In genomic region chr20:36396340-36396739, GRCh38 we compare ENCODE assay signal across 19 cellular contexts.
DNase-seq lines count a peak whose midpoint lies in the region; ATAC-seq, FAIRE-seq and TF ChIP-seq lines count a peak whose summit lies in the region.
"Had no signal": no experiment of that assay in that cellular context is flagged by ENCODE, and none has a peak within 500 bp of the region (broad histone marks: within the 10 kb centered on the region; RNA-seq: fewer than 3 reads in every experiment).

No MANE protein-coding gene starts in this region.

- H3K27ac Mint-ChIP-seq in T-helper 1 cell treated with Interleukin-12 subunit alpha and Interleukin-12 subunit beta and Interleukin-4 antibody, amounts not matched to agents 30 μg/mL and 1 μg/mL, for 36 hours = peak overlapping the region; percentile 4
- H3K27ac Mint-ChIP-seq in glutamatergic neuron (ENCODE audit: unreplicated experiment) = peak overlapping the region; percentile 2
- H3K27ac Mint-ChIP-seq: CD14-positive monocyte; CD8-positive, alpha-beta T cell had no signal

- H3K9ac ChIP-seq in K562 (ENCODE audit: insufficient read depth in 1 of 2, low read depth in 2 of 2, low read length in 2 of 2) = no peak overlapping the region

- H3K36me3 Mint-ChIP-seq in T-helper 1 cell treated with Interleukin-12 subunit alpha and Interleukin-12 subunit beta and Interleukin-4 antibody, amounts not matched to agents 30 μg/mL and 1 μg/mL, for 36 hours (ENCODE audit: low read depth) = no peaks in the 10 kb centered on the region
- H3K36me3 Mint-ChIP-seq in glutamatergic neuron (ENCODE audit: unreplicated experiment) = no peaks in the 10 kb centered on the region
- H3K36me3 Mint-ChIP-seq: CD14-positive monocyte; CD8-positive, alpha-beta T cell had no signal

- H3K27ac ChIP-seq in K562 (ENCODE audit: extremely low read depth, low read depth, low read length) = no peak overlapping the region
- H3K27ac ChIP-seq: 22Rv1 had no signal

- ATAC-seq in K562 (no peak), HG03378 (IDR thresholded peaks at IDR 0.05; ENCODE audit: unreplicated experiment) (no peak)
- ATAC-seq: CD8-positive, alpha-beta T cell had no signal

- no peak for TF ChIP-seq RAD21 in K562 (CRISPR knock-in tag; conservative IDR thresholded peaks at IDR 0.05 in 1 of 2, IDR thresholded peaks at IDR 0.05 in 1 of 2)

- FAIRE-seq in K562 (lab: Jason Lieb, UNC) = peak; percentile 82
- FAIRE-seq in urothelium cell line (lab: Jason Lieb, UNC) = peak; percentile 100
- FAIRE-seq: D721Med, G401.6, GM19239 had no signal

- no TSS peak for BruUV-seq in K562 (replicated peaks; lab: Mats Ljungman, UMichigan)

- peaks cover 0 to 3% of the 10 kb centered on the region in 2 experiments; a peak in 1 of 5 replicates for H3K4me1 ChIP-seq in K562 (replicated peaks in 1 of 2; ENCODE audit: control insufficient read depth in 2 of 2, insufficient read depth in 2 of 2, low read length in 2 of 2)

- intact Hi-C loops in K562 (cut with micrococcal nuclease) = no loop called here

- no peak for TF ChIP-seq POLR2A in K562 (conservative IDR thresholded peaks at IDR 0.05)

- H3K9me3 Mint-ChIP-seq in T-helper 1 cell treated with Interleukin-12 subunit alpha and Interleukin-12 subunit beta and Interleukin-4 antibody, amounts not matched to agents 30 μg/mL and 1 μg/mL, for 36 hours = peaks cover 6% of the 10 kb centered on the region
- peaks cover 5% of the 10 kb centered on the region for H3K9me3 Mint-ChIP-seq in glutamatergic neuron (ENCODE audit: unreplicated experiment)
- H3K9me3 Mint-ChIP-seq: CD8-positive, alpha-beta T cell had no signal

- no peak overlapping the region for H3K4me2 ChIP-seq in K562 (ENCODE audit: insufficient read depth, low read length)

- H3K27me3 Mint-ChIP-seq in T-helper 1 cell treated with Interleukin-12 subunit alpha and Interleukin-12 subunit beta and Interleukin-4 antibody, amounts not matched to agents 30 μg/mL and 1 μg/mL, for 36 hours (ENCODE audit: low read depth) = peaks cover 16% of the 10 kb centered on the region
- H3K27me3 Mint-ChIP-seq in glutamatergic neuron (ENCODE audit: unreplicated experiment) = peaks cover 8% of the 10 kb centered on the region

- no peaks in the 10 kb centered on the region for H3K9me1 ChIP-seq in K562 (ENCODE audit: control insufficient read depth, insufficient read depth, low read length)

- H3K27me3 ChIP-seq in K562 (ENCODE audit: control insufficient read depth in 2 of 2, insufficient read depth in 2 of 2, low read length in 2 of 2) = peaks cover 15 to 51% of the 10 kb centered on the region in 2 experiments; a peak in 4 of 5 replicates

- H3K4me3 ChIP-seq in K562 = no peak overlapping the region

- POLR2A ChIA-PET in K562 (lab: Yijun Ruan, JAX) = no interaction called here

- CTCF ChIA-PET in K562 (lab: Yijun Ruan, JAX; ENCODE audit: low intra/inter-chr PET ratio) = no interaction called here

- no peaks in the 10 kb centered on the region for H3K4me1 Mint-ChIP-seq in T-helper 1 cell treated with Interleukin-12 subunit alpha and Interleukin-12 subunit beta and Interleukin-4 antibody, amounts not matched to agents 30 μg/mL and 1 μg/mL, for 36 hours (ENCODE audit: low read depth)
- H3K4me1 Mint-ChIP-seq in glutamatergic neuron (ENCODE audit: low read depth, unreplicated experiment) = peaks cover 4% of the 10 kb centered on the region
- H3K4me1 Mint-ChIP-seq: CD14-positive monocyte had no signal

- DNase-seq in T-helper 1 cell (no peak), K562 (ENCODE audit: extremely low read depth in 1 of 4, low spot score in 3 of 4) (no peak), glutamatergic neuron (no peak), urothelium cell line (ENCODE audit: low spot score) (no peak), cortex of kidney (lab: John Stamatoyannopoulos, UW) (no peak), MV-4-11 (lab: John Stamatoyannopoulos, UW) (no peak)
- DNase-seq: CD8-positive, alpha-beta T cell; COR-L47; DMS153; DMS79 treated with DMSO at 0.1 percent for 48 hours; EL; HCEC 1CT had no signal

- TF ChIP-seq EP300 in K562 (IDR thresholded peaks at IDR 0.05; ENCODE audit: low read length) = no peak

- H3K79me2 ChIP-seq in K562 (ENCODE audit: control insufficient read depth, insufficient read depth, low read length) = no peaks in the 10 kb centered on the region

- H3K36me3 ChIP-seq in K562 (ENCODE audit: control insufficient read depth, insufficient read depth, low read length) = no peaks in the 10 kb centered on the region

- no peak overlapping the region for H2AFZ ChIP-seq in K562 (ENCODE audit: low read depth, low read length)

- in situ Hi-C loops in K562 (cut with MboI) = no loop called here

- no peak overlapping the region for H3K4me3 Mint-ChIP-seq in T-helper 1 cell treated with Interleukin-12 subunit alpha and Interleukin-12 subunit beta and Interleukin-4 antibody, amounts not matched to agents 30 μg/mL and 1 μg/mL, for 36 hours
- H3K4me3 Mint-ChIP-seq in glutamatergic neuron (ENCODE audit: unreplicated experiment) = no peak overlapping the region
- H3K4me3 Mint-ChIP-seq: CD14-positive monocyte; CD8-positive, alpha-beta T cell had no signal

- TF ChIP-seq CTCF in K562 (IDR thresholded peaks at IDR 0.05 in 2 of 3, conservative IDR thresholded peaks at IDR 0.05 in 1 of 3; ENCODE audit: insufficient read depth in 2 of 3, low read depth in 1 of 3, low read length in 3 of 3) = no peak
- TF ChIP-seq CTCF in glutamatergic neuron (IDR thresholded peaks at IDR 0.05; ENCODE audit: partially characterized antibody, unreplicated experiment) = no peak

- WGBS in K562 (ENCODE audit: insufficient coverage, low coverage, missing lambda C conversion rate) = 46% methylated on average over 5 of the region's 6 CpGs

- peaks cover 18% of the 10 kb centered on the region; the same call in 1 of the 2 replicates for H4K20me1 ChIP-seq in K562 (replicated peaks; ENCODE audit: control insufficient read depth, insufficient read depth, low read length)

- no peaks in the 10 kb centered on the region for H3K9me3 ChIP-seq in K562 (replicated peaks; ENCODE audit: control insufficient read depth, insufficient read depth, low read depth, low read length)

TF ChIP-seq in K562, 482 proteins besides CTCF, POLR2A, EP300 and RAD21 (continues in another document):
- TF ChIP-seq NFXL1 (CRISPR knock-in tag; IDR thresholded peaks at IDR 0.05) = no peak
- peak; percentile 57; the same call in 1 of the 2 replicates for TF ChIP-seq THRB (CRISPR knock-in tag; conservative IDR thresholded peaks at IDR 0.05)
- peak; percentile 68 for TF ChIP-seq PHF20 (IDR thresholded peaks at IDR 0.05; ENCODE audit: partially characterized antibody)
- no peak for TF ChIP-seq ZNF165 (CRISPR knock-in tag; IDR thresholded peaks at IDR 0.05; ENCODE audit: borderline replicate concordance)
- TF ChIP-seq NCOR1 (IDR thresholded peaks at IDR 0.05) = no peak
- TF ChIP-seq ATF4 (CRISPR knock-in tag; IDR thresholded peaks at IDR 0.05) = no peak
- TF ChIP-seq RBM25 (IDR thresholded peaks at IDR 0.05; ENCODE audit: low read depth, low read length, severe bottlenecking) = no peak
- TF ChIP-seq BCLAF1 (IDR thresholded peaks at IDR 0.05; ENCODE audit: borderline replicate concordance in 1 of 2, control insufficient read depth in 1 of 2, low read depth in 2 of 2, low read length in 1 of 2) = 0 out of 4 replicates have a peak, but pooled peaks of 1 of the 2 experiments have one; percentile 17
